In genomic region chr22:17774206-17774927, GRCh38 we compare ENCODE assay signal across 8 cellular contexts. TPM values are rescaled to one million over a fixed set of nuclear protein-coding genes. Genes with fewer than 3 reads are reported as not detected.
DNase-seq lines count a peak whose midpoint lies in the region; ATAC-seq and TF ChIP-seq lines count a peak whose summit lies in the region.

Gene BID (minus strand): TSS chr22:17774469. CDS start chr22:17750116, 24,353 bp downstream.

- CTCF ChIA-PET in activated CD4-positive, alpha-beta T cell treated with anti-CD3 and anti-CD28 coated beads, Interleukin-2, amount 10 ng/mL, durations not matched to agents 7 days and 5 days (lab: Charles Lee): interaction anchor here (1.4 to 1.9 kb wide), 2 partner anchors 11 to 31 kb away, joined by 6 to 7 read pairs; no protein-coding TSS in a partner anchor

- ATAC-seq in mucosa of descending colon: peak; percentile 73

- peak within 1 kb of the TSS; percentile 100 for H3K27ac Mint-ChIP-seq in activated CD4-positive, alpha-beta T cell treated with anti-CD3 and anti-CD28 coated beads, Interleukin-2, amount 10 ng/mL, durations not matched to agents 7 days and 5 days

- no peaks in the 10 kb centered on the region for H3K36me3 ChIP-seq in mucosa of descending colon (ENCODE audit: low read depth)
- no peaks in the 10 kb centered on the region for H3K36me3 ChIP-seq in tibial nerve

- POLR2A ChIA-PET in activated CD4-positive, alpha-beta T cell treated with anti-CD3 and anti-CD28 coated beads, Interleukin-2, amount 10 ng/mL, durations not matched to agents 7 days and 5 days (lab: Charles Lee): no interaction called here

- intact Hi-C loops in mucosa of descending colon (cut with DNase I, micrococcal nuclease): no loop called here

- no peaks in the 10 kb centered on the region for H3K27me3 ChIP-seq in tibial nerve

- H3K4me3 ChIP-seq in mucosa of descending colon (peak within 1 kb of the TSS; percentile 80), tibial nerve (peak within 1 kb of the TSS; percentile 41 to 83 (median 63))

- peaks cover 15% of the 10 kb centered on the region for H3K27me3 Mint-ChIP-seq in activated CD4-positive, alpha-beta T cell treated with anti-CD3 and anti-CD28 coated beads, Interleukin-2, amount 10 ng/mL, durations not matched to agents 7 days and 5 days

- H3K27ac ChIP-seq in tibial nerve: peak within 1 kb of the TSS in 2 of 4 donors; percentile 76 to 87

- H3K4me1 ChIP-seq in mucosa of descending colon (ENCODE audit: low read depth) (peaks cover 22% of the 10 kb centered on the region), tibial nerve (peaks cover 0 to 30% (median 11%) of the 10 kb centered on the region in 4 donors)

- H3K4me3 Mint-ChIP-seq in activated CD4-positive, alpha-beta T cell treated with anti-CD3 and anti-CD28 coated beads, Interleukin-2, amount 10 ng/mL, durations not matched to agents 7 days and 5 days: peak within 1 kb of the TSS; percentile 81

- WGBS in tibial nerve, 2 donors: 0 to 2% methylated on average over 6 to 17 of the region's 64 CpGs

- H3K36me3 Mint-ChIP-seq in activated CD4-positive, alpha-beta T cell treated with anti-CD3 and anti-CD28 coated beads, Interleukin-2, amount 10 ng/mL, durations not matched to agents 7 days and 5 days (ENCODE audit: low read depth): peaks cover 24% of the 10 kb centered on the region

- DNase-seq in ACHN: peak; percentile 49
- peak; percentile 45 for DNase-seq in KBM-7
- DNase-seq in activated CD4-positive, alpha-beta T cell treated with anti-CD3 and anti-CD28 coated beads, Interleukin-2, amount 10 ng/mL, durations not matched to agents 7 days and 5 days: peak; percentile 44
- DNase-seq in mucosa of descending colon: peak; percentile 75 to 86 (median 80)
- no peak for DNase-seq in tibial nerve (ENCODE audit: low spot score in 2 of 2)
- DNase-seq in kidney glomerular epithelial cell (lab: John Stamatoyannopoulos, UW): no peak

- TF ChIP-seq CTCF in mucosa of descending colon (IDR thresholded peaks at IDR 0.05) (no peak), tibial nerve (IDR thresholded peaks at IDR 0.05) (no peak)

- TF ChIP-seq POLR2A in GM18526 (IDR thresholded peaks at IDR 0.05; ENCODE audit: extremely low read depth, insufficient read length): peak; percentile 51
- no peak for TF ChIP-seq POLR2A in tibial nerve (IDR thresholded peaks at IDR 0.05)

- no peaks in the 10 kb centered on the region for H3K9me3 Mint-ChIP-seq in activated CD4-positive, alpha-beta T cell treated with anti-CD3 and anti-CD28 coated beads, Interleukin-2, amount 10 ng/mL, durations not matched to agents 7 days and 5 days

- in situ Hi-C loops in ACHN (cut with HindIII; ENCODE audit: low pct_ligation_motif_present, low pct_unique_long_range_greater_than_20kb, low sequenced_read_pairs): no loop called here
- in situ Hi-C loops in KBM-7 (cut with MboI; ENCODE audit: low pct_unique_long_range_greater_than_20kb, low sequenced_read_pairs): no loop called here
- in situ Hi-C loops in endometrial microvascular endothelial cells (cut with HindIII; ENCODE audit: inconsistent ontology term, low pct_unique_long_range_greater_than_20kb, low sequenced_read_pairs): no loop called here

- H3K9me3 ChIP-seq in mucosa of descending colon (no peaks in the 10 kb centered on the region), tibial nerve (no peaks in the 10 kb centered on the region)

- H3K4me1 Mint-ChIP-seq in activated CD4-positive, alpha-beta T cell treated with anti-CD3 and anti-CD28 coated beads, Interleukin-2, amount 10 ng/mL, durations not matched to agents 7 days and 5 days: peaks cover 68% of the 10 kb centered on the region

- TF ChIP-seq EP300 in tibial nerve (IDR thresholded peaks at IDR 0.05): no peak

RNA-seq across cellular contexts. Expression of gene BID, which starts in this region (rescaled TPM):
- 10 to 100 TPM; 32.5 to 39.3 TPM for total RNA-seq in activated CD4-positive, alpha-beta T cell treated with anti-CD3 and anti-CD28 coated beads, Interleukin-2, amount 10 ng/mL, durations not matched to agents 7 days and 5 days
- total RNA-seq in endometrial microvascular endothelial cells (ENCODE audit: inconsistent ontology term) (117 TPM), mucosa of descending colon (10 to 100 TPM; 17.9 to 35.0 (median 21.8) TPM), tibial nerve (10 to 100 TPM in 2 of 4 donors, 1 to 10 TPM in 2; 6.3 to 47.1 (median 13.7) TPM)

Comparison
In these comparisons a context has a peak if more than half of its experiments do, and no peak if none do; other contexts are left out.
1. DNase-seq: peak in ACHN (single experiment), KBM-7 (single experiment), activated CD4-positive, alpha-beta T cell treated with anti-CD3 and anti-CD28 coated beads, Interleukin-2, amount 10 ng/mL, durations not matched to agents 7 days and 5 days (single experiment) and mucosa of descending colon (3 of 3); none in tibial nerve (0 of 2) and kidney glomerular epithelial cell (single experiment).